In genomic region chr10:73446926-73447325, GRCh38 we compare ENCODE assay signal across 11 cellular contexts.
"Had no signal": no experiment of that assay in that cellular context is flagged by ENCODE, and none has a peak within 500 bp of the region (broad histone marks: within the 10 kb centered on the region; RNA-seq: fewer than 3 reads in every experiment).

No MANE protein-coding gene starts in this region.

- H3K9ac ChIP-seq: GM23248, KMS-11 had no signal

- FAIRE-seq: HepG2 had no signal

- ATAC-seq: HCT116, HepG2 had no signal

- DNase-seq: GM23248, GOT3, H7, HFFc6, KBM-7 had no signal

- H3K27me3 Mint-ChIP-seq: IgD-negative memory B cell had no signal

- H3K9me3 Mint-ChIP-seq: HFFc6, IgD-negative memory B cell had no signal

- H3K9me3 ChIP-seq: HAP-1 had no signal

- H3K4me3 Mint-ChIP-seq: HFFc6, IgD-negative memory B cell had no signal

- H3K27ac ChIP-seq: GM23248, HL-60, KMS-11 had no signal

- H3K4me3 ChIP-seq: GM23248, HAP-1 had no signal

- H3K36me3 ChIP-seq: HAP-1 had no signal

- H3K27ac Mint-ChIP-seq: HFFc6, IgD-negative memory B cell had no signal

- H2AFZ ChIP-seq: GM23248 had no signal

- H3K4me2 ChIP-seq: KMS-11 had no signal
